ENCODE assay signal across 2 cellular contexts in the genomic region with DNA sequence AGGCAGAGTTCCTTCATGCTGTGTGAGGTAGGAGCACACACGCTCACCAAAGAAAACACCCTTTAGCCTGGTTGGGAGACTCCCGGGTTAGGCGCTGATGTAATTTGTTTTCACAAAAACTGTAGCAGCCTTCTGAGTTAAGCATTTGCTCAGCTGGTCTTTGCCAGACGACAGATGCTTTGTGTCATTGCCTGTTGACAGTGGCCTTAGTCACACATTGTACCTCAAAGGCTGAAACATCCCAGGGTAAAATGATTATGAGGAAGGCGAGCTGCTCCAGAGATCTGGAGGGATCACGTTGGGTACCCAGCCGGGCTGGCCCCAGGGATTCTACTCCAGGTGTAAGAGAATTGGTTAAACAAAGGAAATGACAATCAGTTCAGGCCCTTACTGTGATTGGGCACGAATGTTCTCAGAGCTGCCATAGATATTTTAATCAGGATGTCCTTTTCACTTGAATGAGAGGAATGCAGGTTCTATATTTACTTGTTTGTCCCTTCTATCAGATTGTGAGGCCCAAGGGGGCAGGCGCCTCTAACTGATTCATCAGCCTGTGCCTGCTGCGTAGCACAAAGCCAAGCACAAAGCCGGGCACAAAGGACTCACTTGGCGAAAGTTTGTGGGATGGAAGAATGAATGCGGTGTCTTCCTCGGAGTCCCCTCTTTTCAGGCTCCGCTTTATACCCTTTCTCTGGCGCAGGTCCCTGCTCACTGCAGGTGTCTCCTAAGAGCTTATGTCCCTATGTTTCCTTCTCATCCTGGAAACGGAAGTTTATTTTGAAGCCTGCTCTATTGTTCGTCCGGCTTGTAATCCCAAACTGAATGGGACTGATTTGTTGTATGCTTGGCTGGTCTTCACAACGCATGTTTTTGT.
TF ChIP-seq lines count a peak whose summit lies in the region.

No MANE protein-coding gene starts in this region.

TF ChIP-seq in A549, 52 proteins besides CTCF, POLR2A, EP300 and RAD21:
- TF ChIP-seq SMC3 (IDR thresholded peaks at IDR 0.05) = no peak
- TF ChIP-seq, protein P1, sequence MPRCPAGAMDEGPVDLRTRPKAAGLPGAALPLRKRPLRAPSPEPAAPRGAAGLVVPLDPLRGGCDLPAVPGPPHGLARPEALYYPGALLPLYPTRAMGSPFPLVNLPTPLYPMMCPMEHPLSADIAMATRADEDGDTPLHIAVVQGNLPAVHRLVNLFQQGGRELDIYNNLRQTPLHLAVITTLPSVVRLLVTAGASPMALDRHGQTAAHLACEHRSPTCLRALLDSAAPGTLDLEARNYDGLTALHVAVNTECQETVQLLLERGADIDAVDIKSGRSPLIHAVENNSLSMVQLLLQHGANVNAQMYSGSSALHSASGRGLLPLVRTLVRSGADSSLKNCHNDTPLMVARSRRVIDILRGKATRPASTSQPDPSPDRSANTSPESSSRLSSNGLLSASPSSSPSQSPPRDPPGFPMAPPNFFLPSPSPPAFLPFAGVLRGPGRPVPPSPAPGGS (IDR thresholded peaks at IDR 0.05) = no peak
- no peak for TF ChIP-seq CEBPB (IDR thresholded peaks at IDR 0.05)
- no peak for TF ChIP-seq RARB (CRISPR knock-in tag; IDR thresholded peaks at IDR 0.05)
- TF ChIP-seq NR3C1 (IDR thresholded peaks at IDR 0.05) = no peak
- no peak for TF ChIP-seq CBX8 (IDR thresholded peaks at IDR 0.05)
- TF ChIP-seq BHLHE40 (IDR thresholded peaks at IDR 0.05; ENCODE audit: low read depth, low read length) = no peak
- no peak for TF ChIP-seq ZC3H11A (IDR thresholded peaks at IDR 0.05)
- no peak for TF ChIP-seq NPAS2 (CRISPR knock-in tag; IDR thresholded peaks at IDR 0.05; ENCODE audit: borderline replicate concordance)
- TF ChIP-seq RFX5 (IDR thresholded peaks at IDR 0.05) = no peak
- TF ChIP-seq EHF (CRISPR knock-in tag; IDR thresholded peaks at IDR 0.05) = no peak
- no peak for TF ChIP-seq MAFK (IDR thresholded peaks at IDR 0.05; ENCODE audit: partially characterized antibody)
- TF ChIP-seq CBX2 (IDR thresholded peaks at IDR 0.05; ENCODE audit: borderline replicate concordance, low read depth) = no peak
- no peak for TF ChIP-seq PBX3 (IDR thresholded peaks at IDR 0.05)
- no peak for TF ChIP-seq RCOR1 (IDR thresholded peaks at IDR 0.05; ENCODE audit: low read depth, low read length)
- TF ChIP-seq HEYL (CRISPR knock-in tag; IDR thresholded peaks at IDR 0.05) = no peak

TF ChIP-seq in HepG2, 621 proteins besides CTCF, POLR2A, EP300 and RAD21 (continues in another document):
- TF ChIP-seq NR2C2 (CRISPR knock-in tag; IDR thresholded peaks at IDR 0.05; ENCODE audit: borderline replicate concordance) (no peak), HDAC1 (CRISPR knock-in tag; IDR thresholded peaks at IDR 0.05) (peak; percentile 82), SOX5 (CRISPR knock-in tag; IDR thresholded peaks at IDR 0.05; ENCODE audit: borderline replicate concordance) (peak; percentile 61; the same call in 1 of the 2 replicates), REL (CRISPR knock-in tag; conservative IDR thresholded peaks at IDR 0.05) (no peak), RARA (CRISPR knock-in tag; IDR thresholded peaks at IDR 0.05) (peak; percentile 70), JUND (CRISPR knock-in tag; IDR thresholded peaks at IDR 0.05) (0 out of 2 replicates have a peak, but pooled peaks have one; percentile 43), NFAT5 (CRISPR knock-in tag; IDR thresholded peaks at IDR 0.05) (no peak), THAP11 (CRISPR knock-in tag; IDR thresholded peaks at IDR 0.05) (0 out of 2 replicates have a peak, but pooled peaks have one; percentile 33), MED1 (CRISPR knock-in tag; IDR thresholded peaks at IDR 0.05) (peak; percentile 57), ELF1 (CRISPR knock-in tag; IDR thresholded peaks at IDR 0.05) (0 out of 2 replicates have a peak, but pooled peaks have one; percentile 15), ADNP (CRISPR knock-in tag; IDR thresholded peaks at IDR 0.05) (no peak), KAT8 (CRISPR knock-in tag; IDR thresholded peaks at IDR 0.05) (0 out of 2 replicates have a peak, but pooled peaks have one; percentile 28), ARNTL (CRISPR knock-in tag; IDR thresholded peaks at IDR 0.05) (0 out of 2 replicates have a peak, but pooled peaks have one; percentile 19), ZBTB2 (CRISPR knock-in tag; IDR thresholded peaks at IDR 0.05; ENCODE audit: low read depth) (no peak), UBTF (CRISPR knock-in tag; IDR thresholded peaks at IDR 0.05) (no peak), HNRNPLL (IDR thresholded peaks at IDR 0.05; ENCODE audit: low read depth, low read length, poor library complexity, severe bottlenecking) (no peak), HMG20A (CRISPR knock-in tag; IDR thresholded peaks at IDR 0.05; ENCODE audit: borderline replicate concordance) (0 out of 2 replicates have a peak, but pooled peaks have one; percentile 50), ZNF784 (CRISPR knock-in tag; IDR thresholded peaks at IDR 0.05; ENCODE audit: borderline replicate concordance) (no peak), CEBPG (CRISPR knock-in tag; IDR thresholded peaks at IDR 0.05) (0 out of 2 replicates have a peak, but pooled peaks have one; percentile 32)
- TF ChIP-seq, protein P2, sequence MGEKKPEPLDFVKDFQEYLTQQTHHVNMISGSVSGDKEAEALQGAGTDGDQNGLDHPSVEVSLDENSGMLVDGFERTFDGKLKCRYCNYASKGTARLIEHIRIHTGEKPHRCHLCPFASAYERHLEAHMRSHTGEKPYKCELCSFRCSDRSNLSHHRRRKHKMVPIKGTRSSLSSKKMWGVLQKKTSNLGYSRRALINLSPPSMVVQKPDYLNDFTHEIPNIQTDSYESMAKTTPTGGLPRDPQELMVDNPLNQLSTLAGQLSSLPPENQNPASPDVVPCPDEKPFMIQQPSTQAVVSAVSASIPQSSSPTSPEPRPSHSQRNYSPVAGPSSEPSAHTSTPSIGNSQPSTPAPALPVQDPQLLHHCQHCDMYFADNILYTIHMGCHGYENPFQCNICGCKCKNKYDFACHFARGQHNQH (CRISPR knock-in tag; IDR thresholded peaks at IDR 0.05) = peak; percentile 86
- TF ChIP-seq, protein P3, sequence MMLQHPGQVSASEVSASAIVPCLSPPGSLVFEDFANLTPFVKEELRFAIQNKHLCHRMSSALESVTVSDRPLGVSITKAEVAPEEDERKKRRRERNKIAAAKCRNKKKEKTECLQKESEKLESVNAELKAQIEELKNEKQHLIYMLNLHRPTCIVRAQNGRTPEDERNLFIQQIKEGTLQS (CRISPR knock-in tag; IDR thresholded peaks at IDR 0.05) = 0 out of 2 replicates have a peak, but pooled peaks have one; percentile 38
- TF ChIP-seq, protein P4, sequence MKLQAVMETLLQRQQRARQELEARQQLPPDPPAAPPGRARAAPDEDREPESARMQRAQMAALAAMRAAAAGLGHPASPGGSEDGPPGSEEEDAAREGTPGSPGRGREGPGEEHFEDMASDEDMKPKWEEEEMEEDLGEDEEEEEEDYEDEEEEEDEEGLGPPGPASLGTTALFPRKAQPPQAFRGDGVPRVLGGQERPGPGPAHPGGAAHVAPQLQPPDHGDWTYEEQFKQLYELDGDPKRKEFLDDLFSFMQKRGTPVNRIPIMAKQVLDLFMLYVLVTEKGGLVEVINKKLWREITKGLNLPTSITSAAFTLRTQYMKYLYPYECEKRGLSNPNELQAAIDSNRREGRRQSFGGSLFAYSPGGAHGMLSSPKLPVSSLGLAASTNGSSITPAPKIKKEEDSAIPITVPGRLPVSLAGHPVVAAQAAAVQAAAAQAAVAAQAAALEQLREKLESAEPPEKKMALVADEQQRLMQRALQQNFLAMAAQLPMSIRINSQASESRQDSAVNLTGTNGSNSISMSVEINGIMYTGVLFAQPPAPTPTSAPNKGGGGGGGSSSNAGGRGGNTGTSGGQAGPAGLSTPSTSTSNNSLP (IDR thresholded peaks at IDR 0.05; ENCODE audit: low read depth, low read length) = peak; percentile 59
- TF ChIP-seq, protein P5, sequence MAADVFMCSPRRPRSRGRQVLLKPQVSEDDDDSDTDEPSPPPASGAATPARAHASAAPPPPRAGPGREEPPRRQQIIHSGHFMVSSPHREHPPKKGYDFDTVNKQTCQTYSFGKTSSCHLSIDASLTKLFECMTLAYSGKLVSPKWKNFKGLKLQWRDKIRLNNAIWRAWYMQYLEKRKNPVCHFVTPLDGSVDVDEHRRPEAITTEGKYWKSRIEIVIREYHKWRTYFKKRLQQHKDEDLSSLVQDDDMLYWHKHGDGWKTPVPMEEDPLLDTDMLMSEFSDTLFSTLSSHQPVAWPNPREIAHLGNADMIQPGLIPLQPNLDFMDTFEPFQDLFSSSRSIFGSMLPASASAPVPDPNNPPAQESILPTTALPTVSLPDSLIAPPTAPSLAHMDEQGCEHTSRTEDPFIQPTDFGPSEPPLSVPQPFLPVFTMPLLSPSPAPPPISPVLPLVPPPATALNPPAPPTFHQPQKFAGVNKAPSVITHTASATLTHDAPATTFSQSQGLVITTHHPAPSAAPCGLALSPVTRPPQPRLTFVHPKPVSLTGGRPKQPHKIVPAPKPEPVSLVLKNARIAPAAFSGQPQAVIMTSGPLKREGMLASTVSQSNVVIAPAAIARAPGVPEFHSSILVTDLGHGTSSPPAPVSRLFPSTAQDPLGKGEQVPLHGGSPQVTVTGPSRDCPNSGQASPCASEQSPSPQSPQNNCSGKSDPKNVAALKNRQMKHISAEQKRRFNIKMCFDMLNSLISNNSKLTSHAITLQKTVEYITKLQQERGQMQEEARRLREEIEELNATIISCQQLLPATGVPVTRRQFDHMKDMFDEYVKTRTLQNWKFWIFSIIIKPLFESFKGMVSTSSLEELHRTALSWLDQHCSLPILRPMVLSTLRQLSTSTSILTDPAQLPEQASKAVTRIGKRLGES (CRISPR knock-in tag; IDR thresholded peaks at IDR 0.05; ENCODE audit: borderline replicate concordance) = no peak
